17 cellular contexts compared by ENCODE assay signal in the genomic region with DNA sequence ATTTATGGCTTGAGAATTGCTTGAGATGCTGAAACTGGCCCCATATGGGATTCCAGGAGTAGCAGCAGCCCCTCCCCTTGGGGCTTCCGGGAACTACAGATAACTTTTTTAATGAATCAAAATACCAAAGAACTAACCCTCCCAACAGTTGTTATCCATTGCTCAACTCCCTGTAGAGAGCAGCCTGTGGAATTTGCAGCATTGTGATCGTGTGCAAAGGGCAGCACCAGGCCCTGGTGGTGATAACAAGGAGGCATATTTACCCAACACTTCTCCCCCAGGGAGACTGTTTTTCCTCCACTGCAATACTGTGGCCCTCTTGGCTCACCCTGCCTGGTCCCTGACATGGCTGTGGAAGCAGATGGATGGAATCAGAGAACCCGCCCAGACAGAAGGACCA.
DNase-seq lines count a peak whose midpoint lies in the region; ATAC-seq and TF ChIP-seq lines count a peak whose summit lies in the region.
"Had no signal": no experiment of that assay in that cellular context is flagged by ENCODE, and none has a peak within 500 bp of the region (broad histone marks: within the 10 kb centered on the region; RNA-seq: fewer than 3 reads in every experiment).

No MANE protein-coding gene starts in this region.

- peak; percentile 54 for DNase-seq in ELF-1 (ENCODE audit: low read depth, low spot score)
- DNase-seq in epithelial cell of proximal tubule (ENCODE audit: low read depth): peak; percentile 30
- DNase-seq in left kidney (ENCODE audit: low read depth, low spot score): peak; percentile 60
- peak; percentile 36 for DNase-seq in renal cortical epithelial cell (ENCODE audit: low read depth)
- no peak for DNase-seq in midbrain (lab: John Stamatoyannopoulos, UW)
- DNase-seq in NCI-H2029 treated with DMSO at 0.1 percent for 48 hours (lab: John Stamatoyannopoulos, UW): no peak
- DNase-seq in activated CD4-positive, alpha-beta T cell treated with anti-CD3 and anti-CD28 coated beads, Interleukin-2, amount 50 U/mL, for 48 hours: no peak
- DNase-seq in stimulated activated naive CD8-positive, alpha-beta T cell treated with anti-CD3 and anti-CD28 coated beads, Interleukin-15, Interleukin-2, amounts not matched to agents 100 U/mL and 50 U/mL, for 24 hours: no peak
- DNase-seq: activated T-cell treated with anti-CD3 and anti-CD28 coated beads, Interleukin-2, amount 50 U/mL, for 4 hours; AML-193; naive thymus-derived CD8-positive, alpha-beta T cell; NCI-H1417 treated with DMSO at 0.1 percent for 48 hours; NCI-H82; WERI-Rb-1 had no signal

- peak; percentile 17 for TF ChIP-seq CTCF in epithelial cell of proximal tubule (conservative IDR thresholded peaks at IDR 0.05; ENCODE audit: low read depth, low read length)

- H3K4me3 ChIP-seq in epithelial cell of proximal tubule (ENCODE audit: low read depth, low read length): no peak overlapping the region
- H3K4me3 ChIP-seq: ascending aorta, SJSA1, vagina had no signal

- no peak for ATAC-seq in stimulated activated naive CD8-positive, alpha-beta T cell treated with anti-CD3 and anti-CD28 coated beads, Interleukin-15, Interleukin-2, amounts not matched to agents 100 U/mL and 50 U/mL, for 24 hours
- ATAC-seq: activated T-cell treated with anti-CD3 and anti-CD28 coated beads, Interleukin-2, amount 50 U/mL, for 4 hours; naive thymus-derived CD8-positive, alpha-beta T cell had no signal

Comparison
In these comparisons a context has a peak if more than half of its experiments do, and no peak if none do; other contexts are left out.
1. DNase-seq: peak in ELF-1 (single experiment), epithelial cell of proximal tubule (single experiment), left kidney (single experiment) and renal cortical epithelial cell (single experiment); none in midbrain (single experiment), NCI-H2029 treated with DMSO at 0.1 percent for 48 hours (single experiment), activated CD4-positive, alpha-beta T cell treated with anti-CD3 and anti-CD28 coated beads, Interleukin-2, amount 50 U/mL, for 48 hours (0 of 2) and stimulated activated naive CD8-positive, alpha-beta T cell treated with anti-CD3 and anti-CD28 coated beads, Interleukin-15, Interleukin-2, amounts not matched to agents 100 U/mL and 50 U/mL, for 24 hours (single experiment).